In genomic region chr2:236536727-236537398, GRCh38 we compare ENCODE assay signal across 9 cellular contexts. TPM values are rescaled to one million over a fixed set of nuclear protein-coding genes. Genes with fewer than 3 reads are reported as not detected.
A peak's percentile ranks its signal among the peaks of the same experiment; 100 is the strongest.
DNase-seq lines count a peak whose midpoint lies in the region; ATAC-seq and TF ChIP-seq lines count a peak whose summit lies in the region.
"Had no signal": no experiment of that assay in that cellular context is flagged by ENCODE, and none has a peak within 500 bp of the region (broad histone marks: within the 10 kb centered on the region; RNA-seq: fewer than 3 reads in every experiment).

No MANE protein-coding gene starts in this region.

- no peaks in the 10 kb centered on the region for H3K9me3 Mint-ChIP-seq in natural killer cell treated with Interleukin-12 subunit alpha and Interleukin-12 subunit beta and Interleukin-15 and Interleukin-18, amount 100 ng/mL, for 72 hours

- TF ChIP-seq CTCF in uterus (IDR thresholded peaks at IDR 0.05), result no peak

- H3K36me3 Mint-ChIP-seq in natural killer cell treated with Interleukin-12 subunit alpha and Interleukin-12 subunit beta and Interleukin-15 and Interleukin-18, amount 100 ng/mL, for 72 hours, result peaks cover 10% of the 10 kb centered on the region

- TF ChIP-seq POLR2A in GM18505 (IDR thresholded peaks at IDR 0.05; ENCODE audit: borderline replicate concordance, extremely low read depth, insufficient read depth, insufficient read length), result no peak
- TF ChIP-seq POLR2A in uterus (IDR thresholded peaks at IDR 0.05), result no peak

- H3K4me1 ChIP-seq in uterus, result no peaks in the 10 kb centered on the region

- ATAC-seq in GM18505 (IDR thresholded peaks at IDR 0.05; ENCODE audit: unreplicated experiment) (peak; percentile 47), HG02973 (IDR thresholded peaks at IDR 0.05; ENCODE audit: unreplicated experiment) (peak; percentile 49)
- ATAC-seq in natural killer cell treated with Interleukin-12 subunit alpha and Interleukin-12 subunit beta and Interleukin-15 and Interleukin-18, amount 100 ng/mL, for 72 hours, result peak; percentile 84

- peak overlapping the region; percentile 82 to 89 for H3K27ac Mint-ChIP-seq in natural killer cell treated with Interleukin-12 subunit alpha and Interleukin-12 subunit beta and Interleukin-15 and Interleukin-18, amount 100 ng/mL, for 72 hours

- peaks cover 45 to 68% of the 10 kb centered on the region in 2 donors for H3K4me1 Mint-ChIP-seq in natural killer cell treated with Interleukin-12 subunit alpha and Interleukin-12 subunit beta and Interleukin-15 and Interleukin-18, amount 100 ng/mL, for 72 hours (ENCODE audit: low read depth in 2 of 2)

- peak overlapping the region; percentile 93 for H3K4me3 Mint-ChIP-seq in natural killer cell treated with Interleukin-12 subunit alpha and Interleukin-12 subunit beta and Interleukin-15 and Interleukin-18, amount 100 ng/mL, for 72 hours

- peak; percentile 52 for DNase-seq in activated CD4-positive, alpha-beta T cell treated with anti-CD3 and anti-CD28 coated beads, Interleukin-2, amount 50 U/mL, for 1 hour
- DNase-seq in natural killer cell treated with Interleukin-12 subunit alpha and Interleukin-12 subunit beta and Interleukin-15 and Interleukin-18, amount 100 ng/mL, for 72 hours (ENCODE audit: low spot score), result no peak
- no peak for DNase-seq in NCI-H1048 (lab: John Stamatoyannopoulos, UW)
- no peak for DNase-seq in DMS 273 treated with DMSO at 0.1 percent for 48 hours (lab: John Stamatoyannopoulos, UW)
- DNase-seq in uterus, result no peak
- no peak for DNase-seq in hippocampal formation (lab: John Stamatoyannopoulos, UW)
- DNase-seq: SHP77 had no signal

- no peaks in the 10 kb centered on the region for H3K27me3 ChIP-seq in uterus

- H3K27ac ChIP-seq in uterus, result no peak overlapping the region

- H3K36me3 ChIP-seq in uterus, result no peaks in the 10 kb centered on the region

- intact Hi-C loops in uterus (cut with DNase I; ENCODE audit: low total_unique reads), result no loop called here

- no peaks in the 10 kb centered on the region for H3K27me3 Mint-ChIP-seq in natural killer cell treated with Interleukin-12 subunit alpha and Interleukin-12 subunit beta and Interleukin-15 and Interleukin-18, amount 100 ng/mL, for 72 hours

- H3K4me3 ChIP-seq in uterus, result no peak overlapping the region

- no peaks in the 10 kb centered on the region for H3K9me3 ChIP-seq in uterus

RNA-seq across cellular contexts. Expression of gene ACKR3, which starts 32.8 kb away (rescaled TPM):
- total RNA-seq in natural killer cell treated with Interleukin-12 subunit alpha and Interleukin-12 subunit beta and Interleukin-15 and Interleukin-18, amount 100 ng/mL, for 72 hours, result under 1 TPM in 1 of 2 donors, not detected in 1; 0.33 TPM
- 10 to 100 TPM; 11.8 to 61.5 (median 26.2) TPM for total RNA-seq in uterus

Comparison
In these comparisons a context has a peak if more than half of its experiments do, and no peak if none do; other contexts are left out.
1. RNA of gene ACKR3, which starts 32.8 kb away (total RNA-seq): 11.8 to 61.5 TPM in uterus; 0.33 TPM in natural killer cell treated with Interleukin-12 subunit alpha and Interleukin-12 subunit beta and Interleukin-15 and Interleukin-18, amount 100 ng/mL, for 72 hours; every median in the first group is over 4 times any median in the second.
2. Peak in every context shown above with its lines, with median percentiles within 50 percentile points of each other: ATAC-seq.